Comparison of ENCODE assay signal across 24 cellular contexts in the genomic region with DNA sequence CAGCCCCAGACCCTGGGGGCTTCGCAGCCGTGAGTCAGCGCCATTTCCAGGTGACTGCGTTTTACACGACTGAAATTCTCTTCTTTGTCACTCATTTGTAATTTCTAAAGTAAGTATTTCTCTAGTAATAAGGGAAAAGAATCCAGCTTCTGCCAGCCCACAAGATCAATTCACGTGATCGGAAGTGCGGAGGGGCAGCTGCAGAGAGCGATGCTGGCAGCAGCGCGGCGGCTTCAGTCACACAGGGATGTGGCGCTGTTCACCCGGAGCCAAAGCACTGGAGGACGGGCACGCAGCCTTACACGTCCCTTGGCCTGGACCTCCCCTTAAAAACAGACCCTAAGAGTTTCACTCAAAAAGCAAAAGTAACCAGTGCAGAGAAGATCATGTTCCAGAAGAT. TPM values are rescaled to one million over a fixed set of nuclear protein-coding genes. Genes with fewer than 3 reads are reported as not detected.
"Had no signal": no experiment of that assay in that cellular context is flagged by ENCODE, and none has a peak within 500 bp of the region (broad histone marks: within the 10 kb centered on the region; RNA-seq: fewer than 3 reads in every experiment).

No MANE protein-coding gene starts in this region.

- H3K27ac ChIP-seq: cardiac muscle cell had no signal

- H3K27me3 Mint-ChIP-seq: activated CD8-positive, alpha-beta memory T cell treated with anti-CD3 and anti-CD28 coated beads, Interleukin-2, amount 10 ng/mL, durations not matched to agents 7 days and 5 days; brain had no signal

- H3K36me3 Mint-ChIP-seq: activated CD8-positive, alpha-beta memory T cell treated with anti-CD3 and anti-CD28 coated beads, Interleukin-2, amount 10 ng/mL, durations not matched to agents 7 days and 5 days had no signal

- ATAC-seq: activated CD8-positive, alpha-beta memory T cell treated with anti-CD3 and anti-CD28 coated beads, Interleukin-2, amount 10 ng/mL, durations not matched to agents 7 days and 5 days; activated naive CD4-positive, alpha-beta T cell treated with anti-CD3 and anti-CD28 coated beads, Interleukin-2, amount 50 U/mL, for 72 hours; activated naive CD8-positive, alpha-beta T cell treated with anti-CD3 and anti-CD28 coated beads, Interleukin-2, amount 50 U/mL, for 24 hours; PC-3 had no signal

- H3K27ac Mint-ChIP-seq: activated CD8-positive, alpha-beta memory T cell treated with anti-CD3 and anti-CD28 coated beads, Interleukin-2, amount 10 ng/mL, durations not matched to agents 7 days and 5 days; activated naive CD8-positive, alpha-beta T cell treated with anti-CD3 and anti-CD28 coated beads, Interleukin-2, amount 50 U/mL, for 24 hours; activated T-cell treated with anti-CD3 and anti-CD28 coated beads, Interleukin-2, amount 50 U/mL, for 24 hours; activated T-helper 1 cell treated with anti-CD3 and anti-CD28 coated beads, Interleukin-12 subunit alpha, Interleukin-12 subunit beta, Interleukin-2, Interleukin-4 antibody, amounts not matched to agents 30 ng/mL and 10 ng/mL and 1 ng/mL, durations not matched to agents 14 hours and 24 hours and 36 hours; brain; T-helper 1 cell treated with Interleukin-12 subunit alpha and Interleukin-12 subunit beta and Interleukin-4 antibody, amounts not matched to agents 30 μg/mL and 1 μg/mL, for 36 hours had no signal

- DNase-seq: activated CD4-positive, alpha-beta T cell treated with anti-CD3 and anti-CD28 coated beads for 48 hours; activated CD4-positive, alpha-beta T cell treated with anti-CD3 and anti-CD28 coated beads, Interleukin-2, amount 50 U/mL, for 4 hours; activated CD4-positive, CD25-positive, alpha-beta regulatory T cell treated with anti-CD3 and anti-CD28 coated beads, Interleukin-2, amount 50 U/mL, for 72 hours; activated CD8-positive, alpha-beta memory T cell treated with anti-CD3 and anti-CD28 coated beads, Interleukin-2, amount 10 ng/mL, durations not matched to agents 7 days and 5 days; activated effector memory CD4-positive, alpha-beta T cell treated with anti-CD3 and anti-CD28 coated beads, Interleukin-2, amount 50 U/mL, for 16 hours; activated naive CD4-positive, alpha-beta T cell treated with Interleukin-2 at 50 U/mL for 16 hours; activated naive CD8-positive, alpha-beta T cell treated with anti-CD3 and anti-CD28 coated beads, Interleukin-2, amount 50 U/mL, for 24 hours; activated T-cell treated with anti-CD3 and anti-CD28 coated beads, Interleukin-2, amount 50 U/mL, for 24 hours; amniotic stem cell; MM.1S; NCI-H1105; NCI-H1436; NCI-H1694 treated with DMSO at 0.1 percent for 48 hours; NCI-H2029 treated with DMSO at 0.1 percent for 48 hours; NCI-H510A treated with DMSO at 0.1 percent for 48 hours; NCI-H774; NK-92 treated with Interleukin-12 subunit alpha and Interleukin-12 subunit beta, amount 100 ng/mL, for 24 hours; PC-3; SHP77 treated with DMSO at 0.1 percent for 48 hours had no signal

- H3K36me3 ChIP-seq: cardiac muscle cell had no signal

- H3K9me3 Mint-ChIP-seq: activated T-cell treated with anti-CD3 and anti-CD28 coated beads, Interleukin-2, amount 50 U/mL, for 24 hours had no signal

- H3K4me1 Mint-ChIP-seq: activated CD8-positive, alpha-beta memory T cell treated with anti-CD3 and anti-CD28 coated beads, Interleukin-2, amount 10 ng/mL, durations not matched to agents 7 days and 5 days; activated naive CD8-positive, alpha-beta T cell treated with anti-CD3 and anti-CD28 coated beads, Interleukin-2, amount 50 U/mL, for 24 hours; brain had no signal

- H3K4me3 Mint-ChIP-seq: activated CD8-positive, alpha-beta memory T cell treated with anti-CD3 and anti-CD28 coated beads, Interleukin-2, amount 10 ng/mL, durations not matched to agents 7 days and 5 days; activated naive CD8-positive, alpha-beta T cell treated with anti-CD3 and anti-CD28 coated beads, Interleukin-2, amount 50 U/mL, for 24 hours; activated T-cell treated with anti-CD3 and anti-CD28 coated beads, Interleukin-2, amount 50 U/mL, for 24 hours; activated T-helper 1 cell treated with anti-CD3 and anti-CD28 coated beads, Interleukin-12 subunit alpha, Interleukin-12 subunit beta, Interleukin-2, Interleukin-4 antibody, amounts not matched to agents 30 ng/mL and 10 ng/mL and 1 ng/mL, durations not matched to agents 14 hours and 24 hours and 36 hours; brain; T-helper 1 cell treated with Interleukin-12 subunit alpha and Interleukin-12 subunit beta and Interleukin-4 antibody, amounts not matched to agents 30 μg/mL and 1 μg/mL, for 36 hours had no signal

- H3K27me3 ChIP-seq: cardiac muscle cell had no signal

- H3K4me3 ChIP-seq: cardiac muscle cell had no signal

RNA-seq across cellular contexts. Expression of gene GRTP1, which starts 18.4 kb away (rescaled TPM):
- total RNA-seq: activated CD8-positive, alpha-beta memory T cell treated with anti-CD3 and anti-CD28 coated beads, Interleukin-2, amount 10 ng/mL, durations not matched to agents 7 days and 5 days; activated T-helper 1 cell treated with anti-CD3 and anti-CD28 coated beads, Interleukin-12 subunit alpha, Interleukin-12 subunit beta, Interleukin-2, Interleukin-4 antibody, amounts not matched to agents 30 ng/mL and 10 ng/mL and 1 ng/mL, durations not matched to agents 14 hours and 24 hours and 36 hours had no signal
